ENCODE assay signal across 14 cellular contexts in genomic region chr12:105032703-105033357, GRCh38.
"Had no signal": no experiment of that assay in that cellular context is flagged by ENCODE, and none has a peak within 500 bp of the region (broad histone marks: within the 10 kb centered on the region; RNA-seq: fewer than 3 reads in every experiment).

No MANE protein-coding gene starts in this region.

- H3K4me3 Mint-ChIP-seq: activated CD4-positive, alpha-beta memory T cell treated with anti-CD3 and anti-CD28 coated beads for 36 hours; neural progenitor cell; stimulated activated naive CD8-positive, alpha-beta T cell treated with anti-CD3 and anti-CD28 coated beads, Interleukin-15, Interleukin-2, amounts not matched to agents 100 ng/mL and 50 ng/mL, for 24 hours; T-helper 17 cell had no signal

- H3K4me1 Mint-ChIP-seq: neural progenitor cell had no signal

- DNase-seq: activated CD4-positive, alpha-beta memory T cell treated with anti-CD3 and anti-CD28 coated beads for 36 hours; activated CD8-positive, alpha-beta memory T cell treated with anti-CD3 and anti-CD28 coated beads, Interleukin-2, amount 50 U/mL, for 4 hours; activated naive CD4-positive, alpha-beta T cell; activated T-cell treated with anti-CD3 and anti-CD28 coated beads, Interleukin-2, amount 50 U/mL, for 72 hours; amygdala; gastrocnemius medialis; kidney glomerular epithelial cell; stimulated activated CD4-positive, alpha-beta T cell treated with anti-CD3 and anti-CD28 coated beads, Interleukin-4, amount 100 ng/mL, for 1 hour; stimulated activated CD8-positive, alpha-beta memory T cell treated with anti-CD3 and anti-CD28 coated beads, Interleukin-4, amount 100 ng/mL, for 48 hours; T-helper 17 cell had no signal

- H3K9me3 ChIP-seq: esophagus muscularis mucosa, gastrocnemius medialis had no signal

- H3K4me3 ChIP-seq: esophagus muscularis mucosa, gastrocnemius medialis, neural progenitor cell had no signal

- H3K9ac ChIP-seq: neural progenitor cell, parathyroid adenoma had no signal

- H2AFZ ChIP-seq: neural progenitor cell, parathyroid adenoma had no signal

- ATAC-seq: activated T-cell treated with anti-CD3 and anti-CD28 coated beads, Interleukin-2, amount 50 U/mL, for 72 hours; gastrocnemius medialis; T-helper 17 cell had no signal

- H3K36me3 ChIP-seq: gastrocnemius medialis, neural progenitor cell had no signal

- H3K36me3 Mint-ChIP-seq: neural progenitor cell had no signal

- H3K79me2 ChIP-seq: parathyroid adenoma had no signal

- H3K27me3 ChIP-seq: esophagus muscularis mucosa, gastrocnemius medialis, neural progenitor cell had no signal

- H3K4me1 ChIP-seq: gastrocnemius medialis, neural progenitor cell, parathyroid adenoma had no signal

- H3K27ac Mint-ChIP-seq: activated CD4-positive, alpha-beta memory T cell treated with anti-CD3 and anti-CD28 coated beads for 36 hours; activated T-cell treated with anti-CD3 and anti-CD28 coated beads, Interleukin-2, amount 50 U/mL, for 72 hours; neural progenitor cell; stimulated activated naive CD8-positive, alpha-beta T cell treated with anti-CD3 and anti-CD28 coated beads, Interleukin-15, Interleukin-2, amounts not matched to agents 100 ng/mL and 50 ng/mL, for 24 hours; T-helper 17 cell had no signal

- H3K27ac ChIP-seq: gastrocnemius medialis, neural progenitor cell, parathyroid adenoma had no signal

- H3K9me3 Mint-ChIP-seq: activated CD4-positive, alpha-beta memory T cell treated with anti-CD3 and anti-CD28 coated beads for 36 hours; activated T-cell treated with anti-CD3 and anti-CD28 coated beads, Interleukin-2, amount 50 U/mL, for 72 hours; neural progenitor cell; stimulated activated naive CD8-positive, alpha-beta T cell treated with anti-CD3 and anti-CD28 coated beads, Interleukin-15, Interleukin-2, amounts not matched to agents 100 ng/mL and 50 ng/mL, for 24 hours had no signal

- H3K4me2 ChIP-seq: neural progenitor cell had no signal

- H3K27me3 Mint-ChIP-seq: activated CD4-positive, alpha-beta memory T cell treated with anti-CD3 and anti-CD28 coated beads for 36 hours; stimulated activated naive CD8-positive, alpha-beta T cell treated with anti-CD3 and anti-CD28 coated beads, Interleukin-15, Interleukin-2, amounts not matched to agents 100 ng/mL and 50 ng/mL, for 24 hours; T-helper 17 cell had no signal
